ENCODE assay signal across 15 cellular contexts in the genomic region with DNA sequence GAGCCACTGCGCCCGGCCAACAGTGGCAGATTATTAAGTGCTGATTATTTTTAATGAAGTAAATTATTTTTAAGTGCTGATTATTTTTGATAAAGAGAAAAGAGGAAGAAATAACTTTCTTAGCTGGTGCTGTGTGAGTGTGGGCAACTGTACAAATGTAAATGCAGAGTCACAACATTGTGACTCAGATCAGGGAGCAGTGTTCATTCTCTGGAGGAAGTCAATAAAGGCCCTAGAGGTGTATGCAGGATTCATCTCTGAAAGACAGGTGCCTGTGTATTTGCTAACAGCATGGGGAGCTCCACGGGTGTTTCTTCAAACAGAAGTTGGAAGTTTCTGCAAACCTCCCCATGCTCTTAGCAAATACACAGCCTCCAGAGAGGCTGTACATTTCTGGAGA. TPM values are rescaled to one million over a fixed set of nuclear protein-coding genes. Genes with fewer than 3 reads are reported as not detected.
DNase-seq lines count a peak whose midpoint lies in the region; ATAC-seq and TF ChIP-seq lines count a peak whose summit lies in the region.
"Had no signal": no experiment of that assay in that cellular context is flagged by ENCODE, and none has a peak within 500 bp of the region (broad histone marks: within the 10 kb centered on the region; RNA-seq: fewer than 3 reads in every experiment).

No MANE protein-coding gene starts in this region.

- H3K27me3 Mint-ChIP-seq in activated T-cell treated with anti-CD3 and anti-CD28 coated beads, Interleukin-2, amount 50 U/mL, for 72 hours (ENCODE audit: low read depth) = no peaks in the 10 kb centered on the region
- H3K27me3 Mint-ChIP-seq in activated T-cell treated with anti-CD3 and anti-CD28 coated beads, Interleukin-2, amount 50 U/mL, for 24 hours = no peaks in the 10 kb centered on the region
- H3K27me3 Mint-ChIP-seq: B cell; CD4-positive, alpha-beta T cell had no signal

- no peaks in the 10 kb centered on the region for H3K36me3 Mint-ChIP-seq in activated T-cell treated with anti-CD3 and anti-CD28 coated beads, Interleukin-2, amount 50 U/mL, for 72 hours (ENCODE audit: insufficient read depth in 2 of 2)
- peaks cover 35% of the 10 kb centered on the region for H3K36me3 Mint-ChIP-seq in activated T-cell treated with anti-CD3 and anti-CD28 coated beads, Interleukin-2, amount 50 U/mL, for 24 hours (ENCODE audit: low read depth)

- H3K9me3 Mint-ChIP-seq in activated T-cell treated with anti-CD3 and anti-CD28 coated beads, Interleukin-2, amount 50 U/mL, for 72 hours = no peaks in the 10 kb centered on the region
- no peaks in the 10 kb centered on the region for H3K9me3 Mint-ChIP-seq in activated T-cell treated with anti-CD3 and anti-CD28 coated beads, Interleukin-2, amount 50 U/mL, for 24 hours
- H3K9me3 Mint-ChIP-seq: CD4-positive, alpha-beta T cell; H9 had no signal

- no peak for TF ChIP-seq CTCF in epithelial cell of esophagus (IDR thresholded peaks at IDR 0.05; ENCODE audit: insufficient read depth, low read depth, low read length, missing control alignments)

- peaks cover 15% of the 10 kb centered on the region for H3K4me1 Mint-ChIP-seq in activated T-cell treated with anti-CD3 and anti-CD28 coated beads, Interleukin-2, amount 50 U/mL, for 72 hours (ENCODE audit: low read depth)
- H3K4me1 Mint-ChIP-seq in activated T-cell treated with anti-CD3 and anti-CD28 coated beads, Interleukin-2, amount 50 U/mL, for 24 hours (ENCODE audit: low read depth) = peaks cover 13% of the 10 kb centered on the region

- ATAC-seq in activated T-cell treated with anti-CD3 and anti-CD28 coated beads, Interleukin-2, amount 50 U/mL, for 72 hours (replicated peaks in 1 of 2) = no peak
- ATAC-seq in GM19467 (IDR thresholded peaks at IDR 0.05; ENCODE audit: unreplicated experiment) = no peak
- ATAC-seq: GM12878 had no signal

- no peak overlapping the region for H3K4me3 ChIP-seq in epithelial cell of esophagus (ENCODE audit: low read length)
- H3K4me3 ChIP-seq: GM12878 had no signal

- no peak for DNase-seq in activated T-cell treated with anti-CD3 and anti-CD28 coated beads, Interleukin-2, amount 50 U/mL, for 72 hours
- no peak for DNase-seq in activated T-cell treated with anti-CD3 and anti-CD28 coated beads, Interleukin-2, amount 50 U/mL, for 24 hours
- peak; percentile 64 for DNase-seq in NCI-H69 (lab: John Stamatoyannopoulos, UW)
- DNase-seq in epithelial cell of esophagus (ENCODE audit: low read depth) = peak; percentile 52
- no peak for DNase-seq in GM19240 (ENCODE audit: insufficient read length, low spot score)
- no peak for DNase-seq in NCI-H1436 (lab: John Stamatoyannopoulos, UW)
- DNase-seq: C1 segment of cervical spinal cord; CD4-positive, alpha-beta T cell; DMS79; GOT3; H9 had no signal

- peak overlapping the region; percentile 12 for H3K27ac Mint-ChIP-seq in activated T-cell treated with anti-CD3 and anti-CD28 coated beads, Interleukin-2, amount 50 U/mL, for 72 hours
- H3K27ac Mint-ChIP-seq in activated T-cell treated with anti-CD3 and anti-CD28 coated beads, Interleukin-2, amount 50 U/mL, for 24 hours = no peak overlapping the region
- H3K27ac Mint-ChIP-seq: B cell; CD4-positive, alpha-beta T cell; H9 had no signal

- no peak overlapping the region for H3K4me3 Mint-ChIP-seq in activated T-cell treated with anti-CD3 and anti-CD28 coated beads, Interleukin-2, amount 50 U/mL, for 72 hours
- H3K4me3 Mint-ChIP-seq in activated T-cell treated with anti-CD3 and anti-CD28 coated beads, Interleukin-2, amount 50 U/mL, for 24 hours = no peak overlapping the region
- H3K4me3 Mint-ChIP-seq: B cell; CD4-positive, alpha-beta T cell; H9 had no signal

RNA-seq across cellular contexts. Expression of a gene that starts 6.2 kb away (rescaled TPM):
- 10 to 100 TPM; 13.4 to 14.6 TPM for total RNA-seq in activated T-cell treated with anti-CD3 and anti-CD28 coated beads, Interleukin-2, amount 50 U/mL, for 72 hours
- total RNA-seq: G401 had no signal

RNA-seq across cellular contexts. Expression of a gene that starts 19.9 kb away (rescaled TPM):
- 10 to 100 TPM; 79.7 to 96.3 TPM for total RNA-seq in activated T-cell treated with anti-CD3 and anti-CD28 coated beads, Interleukin-2, amount 50 U/mL, for 72 hours

RNA-seq across cellular contexts. Expression of a gene that starts 39.0 kb away (rescaled TPM):
- total RNA-seq in activated T-cell treated with anti-CD3 and anti-CD28 coated beads, Interleukin-2, amount 50 U/mL, for 72 hours = 100 to 1,000 TPM; 122 to 132 TPM

RNA-seq across cellular contexts. Expression of a gene that starts 41.2 kb away (rescaled TPM):
- 10 to 100 TPM; 11.7 to 13.0 TPM for total RNA-seq in activated T-cell treated with anti-CD3 and anti-CD28 coated beads, Interleukin-2, amount 50 U/mL, for 72 hours

RNA-seq across cellular contexts. Expression of a gene that starts 46.6 kb away (rescaled TPM):
- total RNA-seq in activated T-cell treated with anti-CD3 and anti-CD28 coated beads, Interleukin-2, amount 50 U/mL, for 72 hours = under 1 TPM; 0.19 to 0.24 TPM
- total RNA-seq: B cell; CD4-positive, alpha-beta T cell had no signal

Comparison
In these comparisons a context has a peak if more than half of its experiments do, and no peak if none do; other contexts are left out.
1. DNase-seq: peak in NCI-H69 (single experiment) and epithelial cell of esophagus (single experiment); none in activated T-cell treated with anti-CD3 and anti-CD28 coated beads, Interleukin-2, amount 50 U/mL, for 72 hours (0 of 2), activated T-cell treated with anti-CD3 and anti-CD28 coated beads, Interleukin-2, amount 50 U/mL, for 24 hours (single experiment), GM19240 (single experiment) and NCI-H1436 (single experiment).